ENCODE assay signal across 23 cellular contexts in genomic region chr6:91018586-91018985, GRCh38.
"Had no signal": no experiment of that assay in that cellular context is flagged by ENCODE, and none has a peak within 500 bp of the region (broad histone marks: within the 10 kb centered on the region; RNA-seq: fewer than 3 reads in every experiment).

No MANE protein-coding gene starts in this region.

- H3K27ac ChIP-seq: stomach, suprapubic skin, testis, thoracic aorta, thyroid gland, tibial artery, tibial nerve, transverse colon, upper lobe of left lung, upper lobe of right lung, uterus, vagina had no signal

- H3K36me3 ChIP-seq: stomach, suprapubic skin, thoracic aorta, thyroid gland, tibial artery, tibial nerve, transverse colon, upper lobe of left lung, upper lobe of right lung, uterus, vagina had no signal

- H3K9me3 ChIP-seq: stomach, suprapubic skin, testis, thoracic aorta, thyroid gland, tibial artery, tibial nerve, transverse colon, upper lobe of left lung, upper lobe of right lung, uterus, vagina had no signal

- DNase-seq: stimulated activated CD4-positive, alpha-beta T cell treated with anti-CD3 and anti-CD28 coated beads, Interleukin-2, amount 100 ng/mL, for 48 hours; stimulated activated CD4-positive, alpha-beta T cell treated with anti-CD3 and anti-CD28 coated beads, Interleukin-4, amount 100 ng/mL, for 1 hour; stimulated activated CD4-positive, alpha-beta T cell treated with anti-CD3 and anti-CD28 coated beads, Interleukin-4, amount 100 ng/mL, for 24 hours; stimulated activated CD4-positive, alpha-beta T cell treated with anti-CD3 and anti-CD28 coated beads, Interleukin-4, amount 100 ng/mL, for 4 hours; stimulated activated CD8-positive, alpha-beta memory T cell treated with anti-CD3 and anti-CD28 coated beads, Interleukin-4, amount 100 ng/mL, for 48 hours; stimulated activated naive B cell treated with anti-CD40 and anti-IgM and Interleukin-4, amounts not matched to agents 10 μg/mL and 1 μg/mL and 100 μg/mL, for 72 hours; stimulated activated naive CD4-positive, alpha-beta T cell; stimulated activated naive CD4-positive, alpha-beta T cell treated with Interleukin-2 at 50 U/mL for 16 hours; stimulated activated naive CD8-positive, alpha-beta T cell treated with anti-CD3 and anti-CD28 coated beads, Interleukin-15, amount 100 ng/mL, for 72 hours; stimulated activated naive CD8-positive, alpha-beta T cell treated with anti-CD3 and anti-CD28 coated beads, Interleukin-15, Interleukin-2, amounts not matched to agents 100 U/mL and 50 U/mL, for 24 hours; stomach; substantia nigra; testis; thyroid gland; tibial artery; transverse colon; upper lobe of left lung; upper lobe of right lung; uterus had no signal

- H3K27me3 ChIP-seq: stomach, suprapubic skin, testis, thyroid gland, tibial artery, tibial nerve, transverse colon, upper lobe of left lung, upper lobe of right lung, uterus, vagina had no signal

- H3K4me1 ChIP-seq: stomach, suprapubic skin, testis, thyroid gland, tibial artery, tibial nerve, transverse colon, upper lobe of left lung, upper lobe of right lung, uterus, vagina had no signal

- H3K4me3 ChIP-seq: stomach, suprapubic skin, testis, thoracic aorta, thyroid gland, tibial artery, tibial nerve, transverse colon, upper lobe of left lung, upper lobe of right lung, uterus, vagina had no signal
